Comparison of ENCODE assay signal across 11 cellular contexts in genomic region chr15:61784734-61785133, GRCh38.
"Had no signal": no experiment of that assay in that cellular context is flagged by ENCODE, and none has a peak within 500 bp of the region (broad histone marks: within the 10 kb centered on the region; RNA-seq: fewer than 3 reads in every experiment).

No MANE protein-coding gene starts in this region.

- H3K27ac ChIP-seq: GM23248 had no signal

- H3K4me3 ChIP-seq: GM23248, GM23338, HAP-1 had no signal

- ATAC-seq: GM23338, HCT116 had no signal

- FAIRE-seq: H1, H54 had no signal

- H3K9me3 ChIP-seq: HAP-1 had no signal

- H3K4me2 ChIP-seq: GM23338 had no signal

- DNase-seq: GM23248, GOT3, H7, H9, HCEC 1CT, HFFc6 had no signal

- H3K4me1 ChIP-seq: HAP-1 had no signal

- H3K36me3 ChIP-seq: HAP-1 had no signal
